In the genomic region with DNA sequence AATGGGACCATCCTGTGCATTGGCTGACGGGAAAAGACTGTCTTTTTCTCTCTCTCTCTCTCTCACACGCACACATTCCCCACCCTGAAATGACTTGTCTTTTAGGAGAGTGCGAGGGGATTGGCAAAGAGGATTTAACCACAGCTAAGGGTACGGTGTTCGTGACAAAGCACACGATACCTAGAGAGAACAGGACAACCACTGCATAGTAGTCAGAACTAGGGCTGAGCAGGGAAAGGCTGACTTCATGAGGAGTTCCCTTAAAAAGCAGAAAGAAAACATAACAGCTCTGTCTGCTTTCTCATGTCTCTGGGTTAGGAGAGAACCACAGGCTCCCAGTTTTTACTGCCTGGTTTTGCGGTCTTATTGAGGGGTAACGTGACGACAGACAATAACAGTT, we compare ENCODE assay signal across 22 cellular contexts.
DNase-seq lines count a peak whose midpoint lies in the region; ATAC-seq and TF ChIP-seq lines count a peak whose summit lies in the region.
"Had no signal": no experiment of that assay in that cellular context is flagged by ENCODE, and none has a peak within 500 bp of the region (broad histone marks: within the 10 kb centered on the region; RNA-seq: fewer than 3 reads in every experiment).

No MANE protein-coding gene starts in this region.

- H3K4me3 ChIP-seq in AG10803 (ENCODE audit: low read length) (no peak overlapping the region), GM23248 (no peak overlapping the region), suprapubic skin (no peak overlapping the region)

- H3F3A ChIP-seq in GM23248 (ENCODE audit: insufficient read depth) = no peaks in the 10 kb centered on the region

- H3K4me3 Mint-ChIP-seq in nephron progenitor cell = no peak overlapping the region
- no peak overlapping the region for H3K4me3 Mint-ChIP-seq in chondrocyte (ENCODE audit: unreplicated experiment)
- no peak overlapping the region for H3K4me3 Mint-ChIP-seq in stimulated activated effector memory CD8-positive, alpha-beta T cell treated with anti-CD3 and anti-CD28 coated beads, Interleukin-12 subunit alpha, Interleukin-12 subunit beta, amount 100 ng/mL, for 72 hours
- H3K4me3 Mint-ChIP-seq: B cell, CD14-positive monocyte, H9 had no signal

- no peaks in the 10 kb centered on the region for H3K9me3 ChIP-seq in GM23248 (ENCODE audit: low read depth)
- H3K9me3 ChIP-seq in suprapubic skin = no peaks in the 10 kb centered on the region

- no peak for TF ChIP-seq POLR2A in suprapubic skin (IDR thresholded peaks at IDR 0.05)

- H3K9ac ChIP-seq in GM23248 = peak overlapping the region; percentile 19; the same call in 1 of the 2 replicates

- WGBS in GM23248 (ENCODE audit: low coverage in 1 of 2, low lambda C conversion rate in 2 of 2, missing lambda C conversion rate in 2 of 2), 2 experiments = 46 to 48% methylated on average over 9 of the region's 9 CpGs
- WGBS in suprapubic skin = 76% methylated on average over 9 of the region's 9 CpGs

- DNase-seq in AG10803 (ENCODE audit: low read depth) (peak; percentile 11), GM23248 (peak; percentile 44), SW480 (ENCODE audit: low spot score) (peak; percentile 8), nephron progenitor cell (no peak), chondrocyte (ENCODE audit: low spot score) (no peak), suprapubic skin (ENCODE audit: low spot score in 2 of 2) (no peak)
- no peak for DNase-seq in stimulated activated effector memory CD8-positive, alpha-beta T cell treated with anti-CD3 and anti-CD28 coated beads, Interleukin-12 subunit alpha, Interleukin-12 subunit beta, amount 100 ng/mL, for 72 hours (ENCODE audit: low spot score in 2 of 2)
- DNase-seq: 8988T, DMS79, H9, Karpas-422, MV-4-11, NCI-H1105 treated with DMSO at 0.1 percent for 48 hours, NCI-H2029 treated with DMSO at 0.1 percent for 48 hours, NCI-H345, NCI-H524, NCI-H82, OCI-M1, Right ventricle myocardium superior had no signal

- no peaks in the 10 kb centered on the region for H3K27me3 Mint-ChIP-seq in nephron progenitor cell (ENCODE audit: low read depth, poor library complexity)
- no peaks in the 10 kb centered on the region for H3K27me3 Mint-ChIP-seq in chondrocyte (ENCODE audit: low read depth)
- H3K27me3 Mint-ChIP-seq: B cell had no signal

- no peaks in the 10 kb centered on the region for H3K79me2 ChIP-seq in GM23248 (ENCODE audit: insufficient read depth)

- H3K9me3 Mint-ChIP-seq in nephron progenitor cell (peaks cover 4% of the 10 kb centered on the region), chondrocyte (ENCODE audit: low read depth) (no peaks in the 10 kb centered on the region)
- H3K9me3 Mint-ChIP-seq in stimulated activated effector memory CD8-positive, alpha-beta T cell treated with anti-CD3 and anti-CD28 coated beads, Interleukin-12 subunit alpha, Interleukin-12 subunit beta, amount 100 ng/mL, for 72 hours = peaks cover 5% of the 10 kb centered on the region
- H3K9me3 Mint-ChIP-seq: H9 had no signal

- H3K27ac ChIP-seq in GM23248 = peak overlapping the region; percentile 20; the same call in 1 of the 2 replicates
- H3K27ac ChIP-seq in suprapubic skin = no peak overlapping the region

- H3K4me2 ChIP-seq in GM23248 (ENCODE audit: unreplicated experiment) = peak overlapping the region; percentile 23

- H3K4me1 ChIP-seq in GM23248 (ENCODE audit: insufficient read depth) (0 out of 2 replicates have a peak, but pooled peaks cover 9% of the 10 kb centered on the region), suprapubic skin (no peaks in the 10 kb centered on the region)

- no peaks in the 10 kb centered on the region for H3K36me3 Mint-ChIP-seq in nephron progenitor cell (ENCODE audit: low read depth)
- no peaks in the 10 kb centered on the region for H3K36me3 Mint-ChIP-seq in chondrocyte (ENCODE audit: low read depth)
- no peaks in the 10 kb centered on the region for H3K36me3 Mint-ChIP-seq in stimulated activated effector memory CD8-positive, alpha-beta T cell treated with anti-CD3 and anti-CD28 coated beads, Interleukin-12 subunit alpha, Interleukin-12 subunit beta, amount 100 ng/mL, for 72 hours
- H3K36me3 Mint-ChIP-seq: CD14-positive monocyte had no signal

- in situ Hi-C loops in GM23248 (cut with MboI) = no loop called here

- H3K36me3 ChIP-seq in GM23248 (ENCODE audit: low read depth) = no peaks in the 10 kb centered on the region
- H3K36me3 ChIP-seq in suprapubic skin = no peaks in the 10 kb centered on the region

- ATAC-seq in HG03565 (IDR thresholded peaks at IDR 0.05; ENCODE audit: unreplicated experiment) = no peak
- ATAC-seq in stimulated activated effector memory CD8-positive, alpha-beta T cell treated with anti-CD3 and anti-CD28 coated beads, Interleukin-12 subunit alpha, Interleukin-12 subunit beta, amount 100 ng/mL, for 72 hours = no peak

- H4K20me1 ChIP-seq in GM23248 (ENCODE audit: insufficient read depth) = no peaks in the 10 kb centered on the region

- no peaks in the 10 kb centered on the region for H3K9me2 ChIP-seq in GM23248 (ENCODE audit: insufficient read depth)

- H2AFZ ChIP-seq in GM23248 = peak overlapping the region; percentile 53

- peaks cover 11% of the 10 kb centered on the region for H3K4me1 Mint-ChIP-seq in nephron progenitor cell
- peaks cover 12% of the 10 kb centered on the region for H3K4me1 Mint-ChIP-seq in chondrocyte (ENCODE audit: low read depth)
- H3K4me1 Mint-ChIP-seq in stimulated activated effector memory CD8-positive, alpha-beta T cell treated with anti-CD3 and anti-CD28 coated beads, Interleukin-12 subunit alpha, Interleukin-12 subunit beta, amount 100 ng/mL, for 72 hours = no peaks in the 10 kb centered on the region
- H3K4me1 Mint-ChIP-seq: B cell, CD14-positive monocyte, H9 had no signal

- H3K27me3 ChIP-seq in GM23248 (replicated peaks; ENCODE audit: insufficient read depth) (no peaks in the 10 kb centered on the region), suprapubic skin (no peaks in the 10 kb centered on the region)

- H3K27ac Mint-ChIP-seq in nephron progenitor cell = peak overlapping the region; percentile 68
- H3K27ac Mint-ChIP-seq in chondrocyte (ENCODE audit: unreplicated experiment) = no peak overlapping the region
- no peak overlapping the region for H3K27ac Mint-ChIP-seq in stimulated activated effector memory CD8-positive, alpha-beta T cell treated with anti-CD3 and anti-CD28 coated beads, Interleukin-12 subunit alpha, Interleukin-12 subunit beta, amount 100 ng/mL, for 72 hours
- H3K27ac Mint-ChIP-seq: B cell, CD14-positive monocyte had no signal

- TF ChIP-seq CTCF in AG10803 (conservative IDR thresholded peaks at IDR 0.05; ENCODE audit: low read length) (no peak), nephron progenitor cell (IDR thresholded peaks at IDR 0.05) (no peak), chondrocyte (IDR thresholded peaks at IDR 0.05) (no peak), suprapubic skin (IDR thresholded peaks at IDR 0.05) (no peak)

- no peak for TF ChIP-seq EP300 in suprapubic skin (IDR thresholded peaks at IDR 0.05)

Comparison
In these comparisons a context has a peak if more than half of its experiments do, and no peak if none do; other contexts are left out.
1. DNase-seq: peak in AG10803 (single experiment), GM23248 (single experiment) and SW480 (single experiment); none in nephron progenitor cell (single experiment), chondrocyte (single experiment), suprapubic skin (0 of 2) and stimulated activated effector memory CD8-positive, alpha-beta T cell treated with anti-CD3 and anti-CD28 coated beads, Interleukin-12 subunit alpha, Interleukin-12 subunit beta, amount 100 ng/mL, for 72 hours (0 of 2).